Comparison of ENCODE assay signal across 10 cellular contexts in the genomic region with DNA sequence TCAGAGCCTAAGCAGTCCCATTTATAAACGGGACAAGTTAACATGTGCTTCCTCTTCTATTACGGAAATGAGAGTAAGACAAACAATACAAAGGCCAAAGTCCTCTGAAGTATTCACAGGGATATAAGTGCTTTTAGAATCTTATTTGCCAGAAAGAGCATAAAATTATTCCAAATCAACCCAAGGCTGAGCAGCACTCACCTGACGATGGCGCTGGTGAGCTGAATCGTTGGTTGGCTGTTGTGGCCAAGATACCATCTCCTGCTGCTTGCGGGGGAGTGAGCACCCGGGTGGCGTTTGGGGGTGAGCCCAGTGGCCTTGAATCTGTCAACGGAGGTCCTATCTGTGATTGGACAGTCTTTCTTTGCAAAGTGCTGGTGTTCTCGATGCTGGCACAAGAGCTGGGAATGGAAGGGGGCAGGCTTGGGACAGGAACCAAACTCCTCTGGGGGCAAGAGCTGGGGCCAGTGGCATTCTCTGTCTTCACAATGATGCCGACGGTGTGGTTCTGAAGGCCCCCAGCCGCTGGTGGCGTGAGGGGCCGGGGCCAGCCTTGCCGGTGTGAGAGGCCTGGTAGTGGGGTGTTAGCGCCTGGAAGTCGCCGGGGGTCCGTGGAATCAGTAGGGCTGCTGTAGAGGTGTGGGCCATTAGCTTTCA. TPM values are rescaled to one million over a fixed set of nuclear protein-coding genes. Genes with fewer than 3 reads are reported as not detected.
DNase-seq lines count a peak whose midpoint lies in the region; ATAC-seq and TF ChIP-seq lines count a peak whose summit lies in the region.
"Had no signal": no experiment of that assay in that cellular context is flagged by ENCODE, and none has a peak within 500 bp of the region (broad histone marks: within the 10 kb centered on the region; RNA-seq: fewer than 3 reads in every experiment).

No MANE protein-coding gene starts in this region.

- no peak overlapping the region for H3K27ac Mint-ChIP-seq in WTC11

- ATAC-seq in WTC11 (peak; percentile 49; the same call in 1 of the 2 replicates), left lung (peak; percentile 12), GM19395 (IDR thresholded peaks at IDR 0.05; ENCODE audit: unreplicated experiment) (no peak)

- peaks cover 15 to 30% of the 10 kb centered on the region in 2 donors for H3K4me1 ChIP-seq in left lung
- H3K4me1 ChIP-seq in SJCRH30: peaks cover 21% of the 10 kb centered on the region

- DNase-seq in GM13977 (ENCODE audit: low spot score) (no peak), WTC11 (ENCODE audit: low spot score) (peak; percentile 32), left lung (no peak), SJCRH30 (no peak), activated gamma-delta T cell treated with Interleukin-2 at 50 U/mL for 16 hours (no peak), NCI-H2081 treated with DMSO at 0.1 percent for 48 hours (lab: John Stamatoyannopoulos, UW) (no peak)
- DNase-seq: foreskin melanocyte, naive B cell had no signal

- H3K27me3 ChIP-seq in left lung (no peaks in the 10 kb centered on the region), SJCRH30 (no peaks in the 10 kb centered on the region)

- H3K4me3 Mint-ChIP-seq in WTC11: no peak overlapping the region
- H3K4me3 Mint-ChIP-seq: naive B cell had no signal

- TF ChIP-seq CTCF in 22Rv1 (IDR thresholded peaks at IDR 0.05) (peak; percentile 74), GM13977 (IDR thresholded peaks at IDR 0.05; ENCODE audit: extremely low read depth, insufficient read depth, missing control alignments) (peak; percentile 38), WTC11 (IDR thresholded peaks at IDR 0.05) (peak; percentile 46; the same call in 1 of the 2 replicates), left lung (IDR thresholded peaks at IDR 0.05) (no peak)

- H3K27ac ChIP-seq in 22Rv1: no peak overlapping the region
- peak overlapping the region in 1 of 2 donors; percentile 20 for H3K27ac ChIP-seq in left lung
- no peak overlapping the region for H3K27ac ChIP-seq in SJCRH30

- peaks cover 19% of the 10 kb centered on the region for H3K4me1 Mint-ChIP-seq in WTC11
- H3K4me1 Mint-ChIP-seq: naive B cell had no signal

- H3K36me3 ChIP-seq in left lung (peaks cover 0 to 100% of the 10 kb centered on the region in 2 donors), SJCRH30 (peaks cover 97% of the 10 kb centered on the region)

- H3K9me3 ChIP-seq in left lung (no peaks in the 10 kb centered on the region), SJCRH30 (replicated peaks) (no peaks in the 10 kb centered on the region)

- peaks cover 93% of the 10 kb centered on the region for H3K36me3 Mint-ChIP-seq in WTC11

- intact Hi-C loops in left lung (cut with DNase I): no loop called here

- in situ Hi-C loops in GM13977 (cut with MboI; ENCODE audit: low pct_unique_long_range_greater_than_20kb, low sequenced_read_pairs, unreplicated experiment): loop anchor here (10.0 kb wide), 1 partner anchor 148 kb away; no protein-coding TSS in a partner anchor

- no peaks in the 10 kb centered on the region for H3K27me3 Mint-ChIP-seq in WTC11 (ENCODE audit: low read depth)
- H3K27me3 Mint-ChIP-seq: naive B cell had no signal

- POLR2A ChIA-PET in WTC11 (lab: Charles Lee): no interaction called here

- H3K4me3 ChIP-seq in left lung: no peak overlapping the region
- H3K4me3 ChIP-seq in SJCRH30: no peak overlapping the region

- no peaks in the 10 kb centered on the region for H3K9me3 Mint-ChIP-seq in WTC11
- H3K9me3 Mint-ChIP-seq: naive B cell had no signal

- CTCF ChIA-PET in WTC11 (lab: Charles Lee): interaction anchor here (0.6 to 2.0 kb wide), 22 partner anchors 10 to 268 kb away, joined by 3 to 15 read pairs (median 5); partner anchors contain the start of genes DHRS13, FLOT2, NEK8 and PHF12

TF ChIP-seq in WTC11, 78 proteins besides CTCF, POLR2A, EP300 and RAD21:
- TF ChIP-seq CDX4 (CRISPR knock-in tag; IDR thresholded peaks at IDR 0.05; ENCODE audit: borderline replicate concordance) (no peak), RELA (CRISPR knock-in tag; IDR thresholded peaks at IDR 0.05; ENCODE audit: borderline replicate concordance) (no peak), OVOL2 (CRISPR knock-in tag; IDR thresholded peaks at IDR 0.05; ENCODE audit: borderline replicate concordance) (no peak), IRF2 (CRISPR knock-in tag; IDR thresholded peaks at IDR 0.05; ENCODE audit: borderline replicate concordance, low read depth) (no peak), CBFB (CRISPR knock-in tag; IDR thresholded peaks at IDR 0.05; ENCODE audit: low read depth) (no peak), TEAD1 (CRISPR knock-in tag; IDR thresholded peaks at IDR 0.05) (no peak), AR (CRISPR knock-in tag; IDR thresholded peaks at IDR 0.05) (no peak), ZNF121 (CRISPR knock-in tag; IDR thresholded peaks at IDR 0.05) (no peak), E2F4 (CRISPR knock-in tag; IDR thresholded peaks at IDR 0.05; ENCODE audit: borderline replicate concordance, low read depth) (no peak), PRRX2 (CRISPR knock-in tag; IDR thresholded peaks at IDR 0.05) (no peak), ETV6 (CRISPR knock-in tag; IDR thresholded peaks at IDR 0.05) (no peak), CREB1 (CRISPR knock-in tag; IDR thresholded peaks at IDR 0.05) (no peak)
- TF ChIP-seq, protein P1, sequence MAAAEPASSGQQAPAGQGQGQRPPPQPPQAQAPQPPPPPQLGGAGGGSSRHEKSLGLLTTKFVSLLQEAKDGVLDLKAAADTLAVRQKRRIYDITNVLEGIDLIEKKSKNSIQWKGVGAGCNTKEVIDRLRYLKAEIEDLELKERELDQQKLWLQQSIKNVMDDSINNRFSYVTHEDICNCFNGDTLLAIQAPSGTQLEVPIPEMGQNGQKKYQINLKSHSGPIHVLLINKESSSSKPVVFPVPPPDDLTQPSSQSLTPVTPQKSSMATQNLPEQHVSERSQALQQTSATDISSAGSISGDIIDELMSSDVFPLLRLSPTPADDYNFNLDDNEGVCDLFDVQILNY (CRISPR knock-in tag; IDR thresholded peaks at IDR 0.05): no peak

RNA-seq across cellular contexts. Expression of gene DHRS13, which starts 9.5 kb away (rescaled TPM):
- total RNA-seq in WTC11 (2021): 26.5 to 29.5 TPM (median 28.5 TPM) in 3 replicates
- total RNA-seq in left lung: 10 to 100 TPM in 1 of 2 donors, 1 to 10 TPM in 1; 8.8 to 16.9 TPM
- total RNA-seq in SJCRH30 (2014; rRNA removed; shearing (Covaris generic)): 25.6 and 27.0 TPM in 2 replicates

RNA-seq across cellular contexts. Expression of gene FLOT2, which starts 14.9 kb away (rescaled TPM):
- total RNA-seq in WTC11 (2021) (139 to 153 TPM (median 144 TPM) in 3 replicates), left lung (100 to 1,000 TPM in 1 of 2 donors, 10 to 100 TPM in 1; 95.7 to 171 TPM)
- 44.7 and 46.4 TPM in 2 replicates for total RNA-seq in SJCRH30 (2014; rRNA removed; shearing (Covaris generic))

RNA-seq across cellular contexts. Expression of gene PHF12, which starts 38.9 kb away (rescaled TPM):
- total RNA-seq in WTC11 (2021) (57.7 to 69.8 TPM (median 61.3 TPM) in 3 replicates), left lung (10 to 100 TPM; 32.1 to 45.8 TPM)
- 48.5 and 49.9 TPM in 2 replicates for total RNA-seq in SJCRH30 (2014; rRNA removed; shearing (Covaris generic))

RNA-seq across cellular contexts. Expression of gene ERAL1, which starts 57.6 kb away (rescaled TPM):
- total RNA-seq in WTC11 (2021): 70.1 to 77.0 TPM (median 72.0 TPM) in 3 replicates
- 10 to 100 TPM; 30.0 to 33.4 TPM for total RNA-seq in left lung
- total RNA-seq in SJCRH30 (2014; rRNA removed; shearing (Covaris generic)): 58.2 and 63.5 TPM in 2 replicates

Comparison
In these comparisons a context has a peak if more than half of its experiments do, and no peak if none do; other contexts are left out.
1. CTCF ChIP-seq: peak in 22Rv1 (single experiment), GM13977 (single experiment) and WTC11 (single experiment); none in left lung (0 of 2).